In genomic region chr7:55198634-55199366, GRCh38 we compare ENCODE assay signal across 28 cellular contexts.
"Had no signal": no experiment of that assay in that cellular context is flagged by ENCODE, and none has a peak within 500 bp of the region (broad histone marks: within the 10 kb centered on the region; RNA-seq: fewer than 3 reads in every experiment).

No MANE protein-coding gene starts in this region.

- H3K27ac ChIP-seq: dorsolateral prefrontal cortex, epithelial cell of prostate, esophagus muscularis mucosa, gastrocnemius medialis, heart right ventricle, left lung, parathyroid adenoma, prostate gland, right lobe of liver, spleen, testis, tibial nerve, upper lobe of right lung had no signal

- H3K9me3 Mint-ChIP-seq: central memory CD8-positive, alpha-beta T cell; effector memory CD8-positive, alpha-beta T cell; nephron; stimulated activated memory B cell treated with anti-CD40 and anti-IgM and Interleukin-4, amounts not matched to agents 10 μg/mL and 1 μg/mL and 100 μg/mL, for 72 hours; stimulated activated naive CD8-positive, alpha-beta T cell treated with anti-CD3 and anti-CD28 coated beads, Interleukin-15, Interleukin-2, amounts not matched to agents 100 ng/mL and 50 ng/mL, for 24 hours had no signal

- H3K4me3 Mint-ChIP-seq: central memory CD8-positive, alpha-beta T cell; effector memory CD8-positive, alpha-beta T cell; naive B cell; nephron; stimulated activated memory B cell treated with anti-CD40 and anti-IgM and Interleukin-4, amounts not matched to agents 10 μg/mL and 1 μg/mL and 100 μg/mL, for 72 hours; stimulated activated naive CD8-positive, alpha-beta T cell treated with anti-CD3 and anti-CD28 coated beads, Interleukin-15, Interleukin-2, amounts not matched to agents 100 ng/mL and 50 ng/mL, for 24 hours had no signal

- H3K9me3 ChIP-seq: esophagus muscularis mucosa, gastrocnemius medialis, heart right ventricle, left lung, prostate gland, right lobe of liver, spleen, testis, tibial nerve, upper lobe of right lung had no signal

- H3K9ac ChIP-seq: parathyroid adenoma had no signal

- H2AFZ ChIP-seq: parathyroid adenoma had no signal

- H3K4me1 ChIP-seq: left lung, parathyroid adenoma, prostate gland, right lobe of liver, spleen, testis, upper lobe of right lung had no signal

- H3K4me3 ChIP-seq: dorsolateral prefrontal cortex, esophagus muscularis mucosa, gastrocnemius medialis, heart right ventricle, left lung, lung, prostate gland, right lobe of liver, spleen, testis, tibial nerve, upper lobe of right lung had no signal

- H3K27me3 Mint-ChIP-seq: stimulated activated memory B cell treated with anti-CD40 and anti-IgM and Interleukin-4, amounts not matched to agents 10 μg/mL and 1 μg/mL and 100 μg/mL, for 72 hours had no signal

- DNase-seq: cortex of kidney; dorsolateral prefrontal cortex; effector memory CD8-positive, alpha-beta T cell; gastrocnemius medialis; heart right ventricle; hypothalamus; left lung; mesendoderm; naive B cell; occipital lobe; retina; right lobe of liver; spleen; stimulated activated CD4-positive, alpha-beta T cell treated with anti-CD3 and anti-CD28 coated beads, Interleukin-15, amount 100 ng/mL, for 24 hours; stimulated activated CD4-positive, alpha-beta T cell treated with anti-CD3 and anti-CD28 coated beads, Interleukin-1b, Interleukin-23, amount 100 ng/mL, for 48 hours; stimulated activated CD4-positive, alpha-beta T cell treated with anti-CD3 and anti-CD28 coated beads, Interleukin-4, amount 100 ng/mL, for 24 hours; testis; upper lobe of right lung had no signal

- ATAC-seq: effector memory CD8-positive, alpha-beta T cell; gastrocnemius medialis; left lung; right lobe of liver; stimulated activated memory B cell treated with anti-CD40 and anti-IgM and Interleukin-4, amounts not matched to agents 10 μg/mL and 1 μg/mL and 100 μg/mL, for 72 hours; upper lobe of right lung had no signal

- H3K4me1 Mint-ChIP-seq: central memory CD8-positive, alpha-beta T cell; naive B cell; stimulated activated memory B cell treated with anti-CD40 and anti-IgM and Interleukin-4, amounts not matched to agents 10 μg/mL and 1 μg/mL and 100 μg/mL, for 72 hours had no signal

- H3K27me3 ChIP-seq: dorsolateral prefrontal cortex, esophagus muscularis mucosa, gastrocnemius medialis, heart right ventricle, left lung, right lobe of liver, spleen, testis, tibial nerve, upper lobe of right lung had no signal

- H3K79me2 ChIP-seq: parathyroid adenoma had no signal

- H3K36me3 Mint-ChIP-seq: naive B cell; stimulated activated memory B cell treated with anti-CD40 and anti-IgM and Interleukin-4, amounts not matched to agents 10 μg/mL and 1 μg/mL and 100 μg/mL, for 72 hours had no signal

- H3K27ac Mint-ChIP-seq: effector memory CD8-positive, alpha-beta T cell; naive B cell; nephron; stimulated activated memory B cell treated with anti-CD40 and anti-IgM and Interleukin-4, amounts not matched to agents 10 μg/mL and 1 μg/mL and 100 μg/mL, for 72 hours; stimulated activated naive CD8-positive, alpha-beta T cell treated with anti-CD3 and anti-CD28 coated beads, Interleukin-15, Interleukin-2, amounts not matched to agents 100 ng/mL and 50 ng/mL, for 24 hours had no signal
